ENCODE assay signal across 9 cellular contexts in genomic region chr19:38213911-38214625, GRCh38. TPM values are rescaled to one million over a fixed set of nuclear protein-coding genes. Genes with fewer than 3 reads are reported as not detected.
DNase-seq lines count a peak whose midpoint lies in the region; ATAC-seq, FAIRE-seq and TF ChIP-seq lines count a peak whose summit lies in the region.
"Had no signal": no experiment of that assay in that cellular context is flagged by ENCODE, and none has a peak within 500 bp of the region (broad histone marks: within the 10 kb centered on the region; RNA-seq: fewer than 3 reads in every experiment).

No MANE protein-coding gene starts in this region.

- H3K36me3 ChIP-seq in bronchial epithelial cell (ENCODE audit: control insufficient read depth, insufficient read depth, low read length) (no peaks in the 10 kb centered on the region), small intestine (ENCODE audit: control insufficient read depth in 2 of 2, insufficient read depth in 2 of 2, low read length in 2 of 2) (no peaks in the 10 kb centered on the region)

- no peaks in the 10 kb centered on the region for H3K9me3 ChIP-seq in small intestine (ENCODE audit: control insufficient read depth, low read depth)

- ATAC-seq in HG02885 (IDR thresholded peaks at IDR 0.05; ENCODE audit: poor library complexity, unreplicated experiment) (peak; percentile 42), HG02970 (IDR thresholded peaks at IDR 0.05; ENCODE audit: low FRiP score, unreplicated experiment) (no peak), GM21515 (IDR thresholded peaks at IDR 0.05; ENCODE audit: unreplicated experiment) (no peak)

- no peaks in the 10 kb centered on the region for H3K4me1 ChIP-seq in small intestine (ENCODE audit: control insufficient read depth in 2 of 2, insufficient read depth in 1 of 2, low read depth in 1 of 2, low read length in 1 of 2)

- H3K27ac ChIP-seq in small intestine (ENCODE audit: low read depth in 1 of 2, low read length in 1 of 2), result no peak overlapping the region

- 46 to 57% (median 55%) methylated on average over 22 to 24 of the region's 24 CpGs for WGBS in small intestine, 3 donors

- H3K4me3 ChIP-seq in bronchial epithelial cell (ENCODE audit: low read depth, low read length) (no peak overlapping the region), small intestine (ENCODE audit: low read depth in 1 of 2, low read length in 2 of 2) (no peak overlapping the region)

- peak; percentile 94 for FAIRE-seq in bronchial epithelial cell (lab: Jason Lieb, UNC)
- FAIRE-seq in small intestine (lab: Jason Lieb, UNC), result no peak
- FAIRE-seq: endometrium had no signal

- no peak for TF ChIP-seq CTCF in bronchial epithelial cell (IDR thresholded peaks at IDR 0.05; ENCODE audit: insufficient read depth, low read length, severe bottlenecking)

- H3K27me3 ChIP-seq in bronchial epithelial cell (ENCODE audit: control insufficient read depth, insufficient read depth, low read length), result peaks cover 8% of the 10 kb centered on the region
- H3K27me3 ChIP-seq in small intestine (ENCODE audit: control insufficient read depth in 2 of 2, insufficient read depth in 2 of 2, low read length in 2 of 2), result peaks cover 0 to 9% of the 10 kb centered on the region in 2 donors

- peak; percentile 63 for DNase-seq in AG20443 (ENCODE audit: low spot score)
- peak; percentile 26 for DNase-seq in UCSD-AML1 (lab: John Stamatoyannopoulos, UW; ENCODE audit: unreplicated experiment)
- no peak for DNase-seq in bronchial epithelial cell (ENCODE audit: low read depth)
- peak; percentile 24 to 50 for DNase-seq in stimulated activated CD4-positive, alpha-beta T cell treated with anti-CD3 and anti-CD28 coated beads, Interleukin-12 subunit alpha, Interleukin-12 subunit beta, amount 100 ng/mL, for 24 hours (ENCODE audit: low read depth in 2 of 2)
- no peak for DNase-seq in small intestine

RNA-seq across cellular contexts. Expression of gene DPF1, which starts 10.0 kb away (rescaled TPM):
- 0.13 TPM in 1 of 2 replicates, not detected in the other for total RNA-seq in bronchial epithelial cell
- polyA plus RNA-seq in small intestine, result under 1 TPM in 1 of 3 donors, not detected in 2; 0.39 TPM

RNA-seq across cellular contexts. Expression of gene PPP1R14A, which starts 42.1 kb away (rescaled TPM):
- total RNA-seq in bronchial epithelial cell, result 0.38 and 1.6 TPM in 2 replicates
- 10 to 100 TPM in 2 of 3 donors, 1 to 10 TPM in 1; 8.7 to 31.8 (median 15.4) TPM for polyA plus RNA-seq in small intestine

RNA-seq across cellular contexts. Expression of gene SPINT2, which starts 50.3 kb away (rescaled TPM):
- total RNA-seq in bronchial epithelial cell, result 1,057 and 1,682 TPM in 2 replicates
- polyA plus RNA-seq in small intestine, result 100 to 1,000 TPM; 263 to 434 (median 414) TPM

Comparison
In these comparisons a context has a peak if more than half of its experiments do, and no peak if none do; other contexts are left out.
1. DNase-seq: peak in AG20443 (single experiment), UCSD-AML1 (single experiment) and stimulated activated CD4-positive, alpha-beta T cell treated with anti-CD3 and anti-CD28 coated beads, Interleukin-12 subunit alpha, Interleukin-12 subunit beta, amount 100 ng/mL, for 24 hours (2 of 2); none in bronchial epithelial cell (single experiment) and small intestine (single experiment).